Comparison of ENCODE assay signal across 12 cellular contexts in genomic region chr9:135884328-135885035, GRCh38. TPM values are rescaled to one million over a fixed set of nuclear protein-coding genes. Genes with fewer than 3 reads are reported as not detected.
A peak's percentile ranks its signal among the peaks of the same experiment; 100 is the strongest.
DNase-seq lines count a peak whose midpoint lies in the region; ATAC-seq and TF ChIP-seq lines count a peak whose summit lies in the region.
"Had no signal": no experiment of that assay in that cellular context is flagged by ENCODE, and none has a peak within 500 bp of the region (broad histone marks: within the 10 kb centered on the region; RNA-seq: fewer than 3 reads in every experiment).

No MANE protein-coding gene starts in this region.

- no peaks in the 10 kb centered on the region for H3K27me3 ChIP-seq in IMR-90 (ENCODE audit: control insufficient read depth, insufficient read depth, low read length)

- intact Hi-C loops in IMR-90 (cut with micrococcal nuclease) = no loop called here

- no peak overlapping the region for H2AFZ ChIP-seq in IMR-90 (replicated peaks; ENCODE audit: low read length, poor library complexity)

- no peak overlapping the region for H3K4me3 ChIP-seq in IMR-90 (ENCODE audit: insufficient read depth, low read depth, low read length)

- 0 out of 2 replicates have a peak overlapping the region, but pooled peaks have one; percentile 2 for H3K18ac ChIP-seq in IMR-90 (ENCODE audit: low read depth, low read length)

- peaks cover 0 to 15% (median 2%) of the 10 kb centered on the region in 3 donors for H3K36me3 Mint-ChIP-seq in naive thymus-derived CD8-positive, alpha-beta T cell

- peak overlapping the region; percentile 65; the same call in 1 of the 2 replicates for H2AK5ac ChIP-seq in IMR-90 (ENCODE audit: low read depth, low read length)

- H2AK9ac ChIP-seq in IMR-90 (replicated peaks; ENCODE audit: low read depth, low read length, poor library complexity) = peak overlapping the region; percentile 82

- no peak for TF ChIP-seq POLR2A in IMR-90 (IDR thresholded peaks at IDR 0.05; ENCODE audit: low read depth, low read length)

- CTCF ChIA-PET in IMR-90 (lab: Yijun Ruan, JAX) = no interaction called here

- H4K91ac ChIP-seq in IMR-90 (ENCODE audit: insufficient read depth, low read depth, low read length) = no peak overlapping the region; the same call in 1 of the 2 replicates

- H3K4me1 ChIP-seq in IMR-90 (ENCODE audit: control insufficient read depth, insufficient read depth, low read length) = peaks cover 32% of the 10 kb centered on the region

- H3K36me3 ChIP-seq in IMR-90 (ENCODE audit: control insufficient read depth, insufficient read depth, low read length) = peaks cover 4% of the 10 kb centered on the region

- ATAC-seq in IMR-90 (ENCODE audit: low read depth) = peak; percentile 76
- ATAC-seq in naive thymus-derived CD8-positive, alpha-beta T cell = no peak
- ATAC-seq: left cardiac atrium; Panc1; stimulated activated naive CD8-positive, alpha-beta T cell treated with anti-CD3 and anti-CD28 coated beads, Interleukin-15, amount 100 ng/mL, for 72 hours had no signal

- POLR2A ChIA-PET in IMR-90 (lab: Charles Lee; ENCODE audit: unreplicated experiment) = interaction anchor here (0.6 kb wide), 1 partner anchor 1186 kb away, joined by 3 read pairs; the partner anchor contains the start of gene SAPCD2
- POLR2A ChIA-PET in naive thymus-derived CD8-positive, alpha-beta T cell (lab: Charles Lee) = no interaction called here

- no peaks in the 10 kb centered on the region for H3K27me3 Mint-ChIP-seq in naive thymus-derived CD8-positive, alpha-beta T cell
- H3K27me3 Mint-ChIP-seq: stimulated activated naive CD8-positive, alpha-beta T cell treated with anti-CD3 and anti-CD28 coated beads, Interleukin-15, amount 100 ng/mL, for 72 hours had no signal

- peak overlapping the region in 1 of 2 experiments; percentile 20; a peak in 1 of 4 replicates for H4K8ac ChIP-seq in IMR-90 (ENCODE audit: low read depth in 2 of 2, low read length in 2 of 2)

- peaks cover 87% of the 10 kb centered on the region for H4K20me1 ChIP-seq in IMR-90 (ENCODE audit: insufficient read depth, low read length)

- dilution Hi-C loops in IMR-90 (cut with HindIII; ENCODE audit: low sequenced_read_pairs, unreplicated experiment) = no loop called here

- no peaks in the 10 kb centered on the region for H3K9me3 Mint-ChIP-seq in naive thymus-derived CD8-positive, alpha-beta T cell
- H3K9me3 Mint-ChIP-seq: stimulated activated naive CD8-positive, alpha-beta T cell treated with anti-CD3 and anti-CD28 coated beads, Interleukin-15, amount 100 ng/mL, for 72 hours had no signal

- H2BK20ac ChIP-seq in IMR-90 (ENCODE audit: low read depth, low read length) = peak overlapping the region; percentile 12; the same call in 1 of the 2 replicates

- H3K4ac ChIP-seq in IMR-90 (ENCODE audit: low read depth, low read length) = peak overlapping the region; percentile 44

- DNase-seq in AG08395 (ENCODE audit: low spot score) (peak; percentile 30), IMR-90 (peak; percentile 86), putamen (ENCODE audit: low spot score) (no peak), DMS153 treated with DMSO at 0.1 percent for 48 hours (lab: John Stamatoyannopoulos, UW; ENCODE audit: unreplicated experiment) (no peak), HPDE6-E6E7 (ENCODE audit: extremely low spot score) (no peak), NCI-H2171 treated with DMSO at 0.1 percent for 48 hours (lab: John Stamatoyannopoulos, UW) (no peak)
- DNase-seq in naive thymus-derived CD8-positive, alpha-beta T cell = no peak
- DNase-seq: activated T-cell treated with anti-CD3 and anti-CD28 coated beads, Interleukin-2, amount 50 U/mL, for 1 hour; left cardiac atrium; stimulated activated naive CD8-positive, alpha-beta T cell treated with anti-CD3 and anti-CD28 coated beads, Interleukin-15, amount 100 ng/mL, for 72 hours had no signal

- peak overlapping the region in 7 of 10 donors; percentile 1 to 72 (median 32) for H3K27ac Mint-ChIP-seq in naive thymus-derived CD8-positive, alpha-beta T cell

- H2BK15ac ChIP-seq in IMR-90 (ENCODE audit: low read depth, low read length) = no peak overlapping the region; the same call in 2 of the 3 replicates

- no peak overlapping the region for H3K4me3 Mint-ChIP-seq in naive thymus-derived CD8-positive, alpha-beta T cell
- H3K4me3 Mint-ChIP-seq: stimulated activated naive CD8-positive, alpha-beta T cell treated with anti-CD3 and anti-CD28 coated beads, Interleukin-15, amount 100 ng/mL, for 72 hours had no signal

- peak overlapping the region; percentile 50 for H3K4me2 ChIP-seq in IMR-90 (ENCODE audit: low read depth, low read length)

- H4K5ac ChIP-seq in IMR-90 (ENCODE audit: low read depth, low read length) = no peak overlapping the region

- H3K79me1 ChIP-seq in IMR-90 (ENCODE audit: low read depth in 1 of 2, low read length in 2 of 2) = peaks cover 27 to 98% of the 10 kb centered on the region in 2 experiments

- BruUV-seq in IMR-90 (replicated peaks; lab: Mats Ljungman, UMichigan) = no TSS peak

- no peak for TF ChIP-seq RAD21 in IMR-90 (IDR thresholded peaks at IDR 0.05; ENCODE audit: low read length)

- H3K23ac ChIP-seq in IMR-90 (ENCODE audit: low read depth, low read length) = peak overlapping the region; percentile 22; the same call in 1 of the 2 replicates

- 88% methylated on average over 7 of the region's 16 CpGs; no CpG with 5 or more reads in 1 of the 2 experiments for WGBS in IMR-90 (ENCODE audit: extremely low coverage in 2 of 2, insufficient read length in 1 of 2), 2 experiments

- no peaks in the 10 kb centered on the region for H3K9me3 ChIP-seq in IMR-90 (ENCODE audit: control insufficient read depth, insufficient read depth, low read length)

- H3K56ac ChIP-seq in IMR-90 (ENCODE audit: extremely low read depth, insufficient read depth, low read length) = no peak overlapping the region

- peak overlapping the region; percentile 55 for H2BK5ac ChIP-seq in IMR-90 (ENCODE audit: low read depth, low read length, poor library complexity, severe bottlenecking)

- H3K4me1 Mint-ChIP-seq in naive thymus-derived CD8-positive, alpha-beta T cell = peaks cover 43 to 67% (median 65%) of the 10 kb centered on the region in 4 donors

- peaks cover 62% of the 10 kb centered on the region for H3K9me1 ChIP-seq in IMR-90 (ENCODE audit: insufficient read depth, low read length)

- peak overlapping the region; percentile 33; the same call in 1 of the 2 replicates for H3K14ac ChIP-seq in IMR-90 (replicated peaks; ENCODE audit: low read depth, low read length)

- no peak overlapping the region for H3K9ac ChIP-seq in IMR-90 (ENCODE audit: low read depth, low read length)

- peak overlapping the region; percentile 6; the same call in 1 of the 2 replicates for H2BK120ac ChIP-seq in IMR-90 (ENCODE audit: low read depth, low read length)

- in situ Hi-C loops in IMR-90 (cut with MboI; ENCODE audit: low sequenced_read_pairs) = no loop called here

- H3K27ac ChIP-seq in IMR-90 (ENCODE audit: insufficient read depth, low read length) = peak overlapping the region; percentile 22
- peak overlapping the region; percentile 34 for H3K27ac ChIP-seq in cingulate gyrus (ENCODE audit: low read depth, low read length)

- no peak for TF ChIP-seq CTCF in IMR-90 (conservative IDR thresholded peaks at IDR 0.05; ENCODE audit: low read depth, low read length)

TF ChIP-seq in IMR-90, 13 proteins besides CTCF, POLR2A, EP300 and RAD21:
- TF ChIP-seq NFE2L2 (IDR thresholded peaks at IDR 0.05; ENCODE audit: low read depth, low read length) (peak; percentile 86), MAFK (IDR thresholded peaks at IDR 0.05; ENCODE audit: low read depth, low read length) (peak; percentile 28; the same call in 1 of the 2 replicates), CEBPB (IDR thresholded peaks at IDR 0.05; ENCODE audit: low read depth, low read length) (peak; percentile 54), MAZ (IDR thresholded peaks at IDR 0.05; ENCODE audit: borderline replicate concordance, low read depth, low read length) (no peak), RCOR1 (IDR thresholded peaks at IDR 0.05; ENCODE audit: insufficient replicate concordance, low read length) (no peak)

RNA-seq across cellular contexts. Expression of gene CAMSAP1, which starts 22.9 kb away (rescaled TPM):
- total RNA-seq in IMR-90 (2012; rRNA removed) = 19.5 and 21.1 TPM in 2 replicates
- polyA plus RNA-seq in IMR-90 (2012; rRNA removed) = 8.2 and 8.6 TPM in 2 replicates
- 5.5 and 9.6 TPM in 2 replicates for polyA plus RNA-seq in IMR-90 (2012; cell fraction: cytosol; rRNA removed)
- polyA plus RNA-seq in IMR-90 (2012; cell fraction: nucleus; rRNA removed; ENCODE audit: low replicate concordance) = 8.9 and 9.8 TPM in 2 replicates
- total RNA-seq in naive thymus-derived CD8-positive, alpha-beta T cell = 10 to 100 TPM; 26.9 to 32.0 TPM
- 1 to 10 TPM in 2 of 3 donors, under 1 TPM in 1; 0.61 to 2.4 (median 1.1) TPM for polyA plus RNA-seq in naive thymus-derived CD8-positive, alpha-beta T cell

Comparison
In these comparisons a context has a peak if more than half of its experiments do, and no peak if none do; other contexts are left out.
1. DNase-seq: peak in AG08395 (single experiment) and IMR-90 (single experiment); none in naive thymus-derived CD8-positive, alpha-beta T cell (0 of 10), putamen (single experiment), DMS153 treated with DMSO at 0.1 percent for 48 hours (single experiment), HPDE6-E6E7 (single experiment) and NCI-H2171 treated with DMSO at 0.1 percent for 48 hours (single experiment).